In the genomic region with DNA sequence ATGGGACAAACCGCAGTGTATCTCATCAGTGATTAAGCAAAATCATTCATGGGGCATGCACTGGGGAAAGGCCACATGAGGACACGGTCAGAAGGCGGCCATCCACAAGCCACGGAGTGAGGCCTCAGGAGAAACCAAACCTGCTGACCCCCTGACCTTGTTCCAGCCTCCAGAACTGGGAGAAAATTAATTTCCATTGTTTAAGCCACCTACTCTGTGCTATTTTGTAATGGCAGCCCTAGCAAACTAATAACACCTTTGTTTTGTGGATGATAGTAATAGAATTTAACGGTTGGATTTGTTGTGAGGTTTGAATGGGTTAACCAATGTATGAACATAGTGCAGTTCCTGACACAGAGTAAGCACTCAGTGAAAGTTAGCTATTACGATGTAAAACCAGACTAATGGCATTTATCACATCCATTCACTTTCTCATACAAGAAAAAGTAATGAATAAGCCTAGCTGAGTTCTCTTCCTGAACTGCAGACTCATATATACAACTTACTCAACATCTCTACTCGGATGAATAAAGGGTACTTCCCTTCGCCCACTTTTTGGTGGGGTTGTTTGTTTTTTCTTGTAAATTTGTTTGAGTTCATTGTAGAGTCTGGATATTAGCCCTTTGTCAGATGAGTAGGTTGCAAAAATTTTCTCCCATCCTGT, we compare ENCODE assay signal across 1 cellular context.
TF ChIP-seq lines count a peak whose summit lies in the region.

No MANE protein-coding gene starts in this region.

TF ChIP-seq in GM23338, 12 proteins besides CTCF, POLR2A, EP300 and RAD21 (continued from another document):
- no peak for TF ChIP-seq ZNF462 (CRISPR knock-in tag; IDR thresholded peaks at IDR 0.05)
- no peak for TF ChIP-seq ETS1 (IDR thresholded peaks at IDR 0.05)
- TF ChIP-seq REST (IDR thresholded peaks at IDR 0.05; ENCODE audit: unreplicated experiment), result no peak
- no peak for TF ChIP-seq ZNF331 (CRISPR knock-in tag; IDR thresholded peaks at IDR 0.05; ENCODE audit: low read depth)
- no peak for TF ChIP-seq JUNB (IDR thresholded peaks at IDR 0.05; ENCODE audit: unreplicated experiment)
- no peak for TF ChIP-seq STAT1 (IDR thresholded peaks at IDR 0.05; ENCODE audit: unreplicated experiment)
- no peak for TF ChIP-seq POLR2AphosphoS5 (IDR thresholded peaks at IDR 0.05; ENCODE audit: low read depth)
- no peak for TF ChIP-seq CREB1 (CRISPR knock-in tag; IDR thresholded peaks at IDR 0.05; ENCODE audit: low read depth)
- TF ChIP-seq EZH2 (IDR thresholded peaks at IDR 0.05; ENCODE audit: low read depth, unreplicated experiment), result no peak
- no peak for TF ChIP-seq ZNF114 (CRISPR knock-in tag; IDR thresholded peaks at IDR 0.05)
